Comparison of ENCODE assay signal across 11 cellular contexts in genomic region chr17:76196675-76197074, GRCh38. TPM values are rescaled to one million over a fixed set of nuclear protein-coding genes. Genes with fewer than 3 reads are reported as not detected.
DNase-seq lines count a peak whose midpoint lies in the region; ATAC-seq and TF ChIP-seq lines count a peak whose summit lies in the region.
"Had no signal": no experiment of that assay in that cellular context is flagged by ENCODE, and none has a peak within 500 bp of the region (broad histone marks: within the 10 kb centered on the region; RNA-seq: fewer than 3 reads in every experiment).

No MANE protein-coding gene starts in this region.

- ATAC-seq in heart left ventricle (peak; percentile 85 to 94 (median 88)), GM18498 (IDR thresholded peaks at IDR 0.05; ENCODE audit: unreplicated experiment) (no peak), GM21619 (IDR thresholded peaks at IDR 0.05; ENCODE audit: unreplicated experiment) (no peak), HG03565 (IDR thresholded peaks at IDR 0.05; ENCODE audit: unreplicated experiment) (no peak)

- H3K4me3 ChIP-seq in CD4-positive, alpha-beta memory T cell (ENCODE audit: low read length in 2 of 2) = no peak overlapping the region
- H3K4me3 ChIP-seq in heart left ventricle (no peak overlapping the region), skeletal muscle tissue (ENCODE audit: low read length in 3 of 3) (peak overlapping the region in 1 of 3 donors; percentile 27), SK-N-SH (ENCODE audit: low read depth in 2 of 2, low read length in 1 of 2) (no peak overlapping the region)

- CTCF ChIA-PET in CD4-positive, alpha-beta memory T cell (lab: Charles Lee; ENCODE audit: partially characterized antibody) = interaction anchor here (1.3 to 2.0 kb wide), 7 partner anchors 8 to 83 kb away, joined by 3 to 7 read pairs (median 5); no protein-coding TSS in a partner anchor
- CTCF ChIA-PET in SK-N-SH (lab: Yijun Ruan, JAX) = interaction anchor here (1.0 to 5.8 kb wide), 4 partner anchors 15 to 83 kb away, joined by 3 to 47 read pairs (median 12); no protein-coding TSS in a partner anchor

- peak overlapping the region in 4 of 8 donors; percentile 12 to 55 (median 52) for H3K4me3 Mint-ChIP-seq in CD4-positive, alpha-beta memory T cell

- H3K9me3 Mint-ChIP-seq in CD4-positive, alpha-beta memory T cell = peaks cover 0 to 1% (median 0%) of the 10 kb centered on the region in 8 donors

- H3K4me1 Mint-ChIP-seq in CD4-positive, alpha-beta memory T cell = peaks cover 70 to 95% (median 85%) of the 10 kb centered on the region in 4 donors

- intact Hi-C loops in CD4-positive, alpha-beta memory T cell (cut with micrococcal nuclease) = loop anchor here (5.0 kb wide), 1 partner anchor 41 kb away; no protein-coding TSS in a partner anchor
- intact Hi-C loops in heart left ventricle (cut with DNase I) = loop anchor here in 3 of 10 donors (5.0 kb wide), 2 partner anchors 46 to 71 kb away; partner anchors contain the start of genes RNF157 (in 2 of the 3) and UBALD2 (in 1 of the 3)

- H3K4me1 ChIP-seq in CD4-positive, alpha-beta memory T cell (ENCODE audit: insufficient read depth, low read length) = peaks cover 96% of the 10 kb centered on the region
- H3K4me1 ChIP-seq in heart left ventricle (peaks cover 8 to 41% (median 17%) of the 10 kb centered on the region in 12 donors), skeletal muscle tissue (ENCODE audit: control insufficient read depth in 3 of 3, insufficient read depth in 3 of 3, low read length in 3 of 3) (peaks cover 26 to 34% (median 29%) of the 10 kb centered on the region in 3 donors), SK-N-SH (ENCODE audit: control insufficient read depth in 1 of 2, insufficient read depth in 2 of 2, low read depth in 1 of 2, low read length in 1 of 2) (peaks cover 0 to 16% of the 10 kb centered on the region in 2 experiments; a peak in 2 of 4 replicates)

- TF ChIP-seq CTCF in heart left ventricle (IDR thresholded peaks at IDR 0.05) (peak in 2 of 12 donors; percentile 7 to 28), SK-N-SH (IDR thresholded peaks at IDR 0.05) (no peak)

- H3K9me2 ChIP-seq in SK-N-SH = no peaks in the 10 kb centered on the region

- H3K9me3 ChIP-seq in CD4-positive, alpha-beta memory T cell (ENCODE audit: control insufficient read depth in 1 of 2, low read length in 2 of 2) = no peaks in the 10 kb centered on the region
- H3K9me3 ChIP-seq in heart left ventricle = no peaks in the 10 kb centered on the region
- H3K9me3 ChIP-seq in skeletal muscle tissue (ENCODE audit: control insufficient read depth in 3 of 3, low read length in 3 of 3) = no peaks in the 10 kb centered on the region
- no peaks in the 10 kb centered on the region for H3K9me3 ChIP-seq in SK-N-SH

- H4K20me1 ChIP-seq in SK-N-SH (ENCODE audit: insufficient read depth) = no peaks in the 10 kb centered on the region

- TF ChIP-seq EP300 in SK-N-SH (IDR thresholded peaks at IDR 0.05; ENCODE audit: borderline replicate concordance in 1 of 2, low read depth in 1 of 2, low read length in 1 of 2) = no peak

- H3K79me2 ChIP-seq in SK-N-SH (ENCODE audit: insufficient read depth) = no peaks in the 10 kb centered on the region

- POLR2A ChIA-PET in CD4-positive, alpha-beta memory T cell (lab: Charles Lee; ENCODE audit: partially characterized antibody) = interaction anchor here (0.6 to 5.1 kb wide), 9 partner anchors 17 to 422 kb away, joined by 3 to 29 read pairs (median 4); partner anchors contain the start of genes RNF157 and UBALD2
- POLR2A ChIA-PET in SK-N-SH (lab: Yijun Ruan, JAX) = no interaction called here

- H3K27me3 ChIP-seq in CD4-positive, alpha-beta memory T cell (ENCODE audit: insufficient read depth, low read length) = no peaks in the 10 kb centered on the region
- H3K27me3 ChIP-seq in heart left ventricle (no peaks in the 10 kb centered on the region), skeletal muscle tissue (ENCODE audit: control insufficient read depth in 3 of 3, insufficient read depth in 3 of 3, low read length in 3 of 3) (no peaks in the 10 kb centered on the region), SK-N-SH (ENCODE audit: insufficient read depth) (no peaks in the 10 kb centered on the region)

- WGBS in heart left ventricle, 4 donors = 25 to 49% (median 35%) methylated on average over 3 of the region's 3 CpGs
- 66% methylated on average over 3 of the region's 3 CpGs for WGBS in SK-N-SH (ENCODE audit: low lambda C conversion rate)

- no peaks in the 10 kb centered on the region for H3K36me3 ChIP-seq in CD4-positive, alpha-beta memory T cell (ENCODE audit: insufficient read depth, low read length)
- H3K36me3 ChIP-seq in heart left ventricle = no peaks in the 10 kb centered on the region
- no peaks in the 10 kb centered on the region for H3K36me3 ChIP-seq in skeletal muscle tissue (ENCODE audit: control insufficient read depth in 3 of 3, insufficient read depth in 3 of 3, low read length in 3 of 3)
- no peaks in the 10 kb centered on the region for H3K36me3 ChIP-seq in SK-N-SH (replicated peaks in 1 of 2; ENCODE audit: control insufficient read depth in 1 of 2, insufficient read depth in 2 of 2, low read length in 1 of 2)

- H3K36me3 Mint-ChIP-seq in CD4-positive, alpha-beta memory T cell = peaks cover 21 to 44% of the 10 kb centered on the region in 2 donors

- H3K27me3 Mint-ChIP-seq in CD4-positive, alpha-beta memory T cell = no peaks in the 10 kb centered on the region

- no peak overlapping the region for H2AFZ ChIP-seq in SK-N-SH (ENCODE audit: low read depth)

- no peaks in the 10 kb centered on the region for H3F3A ChIP-seq in SK-N-SH (replicated peaks; ENCODE audit: insufficient read depth)

- DNase-seq in CD4-positive, alpha-beta memory T cell = no peak
- peak; percentile 88 to 93 for DNase-seq in NCI-H446 (lab: John Stamatoyannopoulos, UW)
- peak in 4 of 5 donors; percentile 40 to 83 (median 76) for DNase-seq in heart left ventricle
- DNase-seq in SK-N-SH = no peak
- DNase-seq: Calu3, H7, NCI-H187 treated with DMSO at 0.1 percent for 48 hours had no signal

- peak overlapping the region; percentile 12 for H3K27ac ChIP-seq in CD4-positive, alpha-beta memory T cell (ENCODE audit: low read depth, low read length)
- H3K27ac ChIP-seq in heart left ventricle (peak overlapping the region in 5 of 12 donors; percentile 15 to 58 (median 19)), skeletal muscle tissue (ENCODE audit: low read depth, low read length) (peak overlapping the region; percentile 51), SK-N-SH (ENCODE audit: low read depth in 2 of 2, low read length in 1 of 2) (no peak overlapping the region)

- TF ChIP-seq RAD21 in SK-N-SH (IDR thresholded peaks at IDR 0.05; ENCODE audit: low read length) = no peak

- H3K9ac ChIP-seq in skeletal muscle tissue (ENCODE audit: low read depth in 1 of 3, low read length in 3 of 3) (peak overlapping the region in 2 of 3 donors; percentile 10 to 27), SK-N-SH (no peak overlapping the region)

- no peak overlapping the region for H3K4me2 ChIP-seq in SK-N-SH

- peak overlapping the region; percentile 79 to 95 (median 84) for H3K27ac Mint-ChIP-seq in CD4-positive, alpha-beta memory T cell

- no peak for TF ChIP-seq POLR2A in heart left ventricle (IDR thresholded peaks at IDR 0.05)

TF ChIP-seq in SK-N-SH, 30 proteins besides CTCF, POLR2A, EP300 and RAD21 (continues in another document):
- no peak for TF ChIP-seq GABPA (IDR thresholded peaks at IDR 0.05; ENCODE audit: low read depth)
- no peak for TF ChIP-seq RXRA (IDR thresholded peaks at IDR 0.05; ENCODE audit: borderline replicate concordance, low read depth)
- no peak for TF ChIP-seq CHD2 (IDR thresholded peaks at IDR 0.05; ENCODE audit: low read length, partially characterized antibody)
- TF ChIP-seq PBX3 (IDR thresholded peaks at IDR 0.05) = no peak
- TF ChIP-seq MAX (IDR thresholded peaks at IDR 0.05; ENCODE audit: low read depth) = no peak
- no peak for TF ChIP-seq MXI1 (IDR thresholded peaks at IDR 0.05; ENCODE audit: low read depth, low read length)

RNA-seq across cellular contexts. Expression of gene RNF157, which starts 43.6 kb away (rescaled TPM):
- total RNA-seq in CD4-positive, alpha-beta memory T cell = 10 to 100 TPM; 19.5 to 22.5 TPM
- 10 to 100 TPM in 1 of 2 donors, 1 to 10 TPM in 1; 4.0 to 20.5 TPM for polyA plus RNA-seq in CD4-positive, alpha-beta memory T cell
- total RNA-seq in heart left ventricle (1 to 10 TPM; 3.9 to 7.4 (median 5.2) TPM), skeletal muscle tissue (6.8 TPM)
- polyA plus RNA-seq in heart left ventricle (1 to 10 TPM; 3.6 to 5.5 TPM), SK-N-SH (2012; rRNA removed) (5.2 TPM in 2 replicates)
- polyA plus RNA-seq in SK-N-SH (2012; cell fraction: cytosol; rRNA removed) = 4.1 and 6.3 TPM in 2 replicates
- polyA plus RNA-seq in SK-N-SH (2012; cell fraction: nucleus; rRNA removed) = 5.5 and 8.1 TPM in 2 replicates

RNA-seq across cellular contexts. Expression of gene FOXJ1, which starts 55.6 kb away (rescaled TPM):
- under 1 TPM; 0.19 to 0.20 TPM for total RNA-seq in CD4-positive, alpha-beta memory T cell
- polyA plus RNA-seq in CD4-positive, alpha-beta memory T cell = not detected
- not detected for total RNA-seq in heart left ventricle
- polyA plus RNA-seq in heart left ventricle = not detected
- total RNA-seq in skeletal muscle tissue = under 0.01 TPM
- not detected in 2 replicates for polyA plus RNA-seq in SK-N-SH (2012; rRNA removed)
- 0.01 TPM in 2 replicates for polyA plus RNA-seq in SK-N-SH (2012; cell fraction: cytosol; rRNA removed)
- polyA plus RNA-seq in SK-N-SH (2012; cell fraction: nucleus; rRNA removed) = 0.07 and 0.09 TPM in 2 replicates
- total RNA-seq: Calu3 had no signal

Comparison
In these comparisons a context has a peak if more than half of its experiments do, and no peak if none do; other contexts are left out.
1. DNase-seq: peak in NCI-H446 (2 of 2) and heart left ventricle (4 of 5); none in CD4-positive, alpha-beta memory T cell (0 of 5) and SK-N-SH (single experiment).
2. H3K27ac ChIP-seq: peak in CD4-positive, alpha-beta memory T cell (single experiment) and skeletal muscle tissue (single experiment); none in SK-N-SH (0 of 2).
3. ATAC-seq: peak in heart left ventricle (4 of 4); none in GM18498 (single experiment), GM21619 (single experiment) and HG03565 (single experiment).